Comparison of ENCODE assay signal across 18 cellular contexts in genomic region chr1:178224358-178224757, GRCh38.
A peak's percentile ranks its signal among the peaks of the same experiment; 100 is the strongest.
DNase-seq lines count a peak whose midpoint lies in the region; ATAC-seq, FAIRE-seq and TF ChIP-seq lines count a peak whose summit lies in the region.
"Had no signal": no experiment of that assay in that cellular context is flagged by ENCODE, and none has a peak within 500 bp of the region (broad histone marks: within the 10 kb centered on the region; RNA-seq: fewer than 3 reads in every experiment).

No MANE protein-coding gene starts in this region.

- TF ChIP-seq POLR2A in A549 (IDR thresholded peaks at IDR 0.05; ENCODE audit: low read length): no peak

- DNase-seq in A549 (ENCODE audit: low read depth in 1 of 2, low spot score in 1 of 2) (peak in 1 of 2 experiments; percentile 29), dermis blood vessel endothelial cell (peak; percentile 25), left lobe of liver (ENCODE audit: low spot score) (no peak), smooth muscle cell (lab: John Stamatoyannopoulos, UW; ENCODE audit: unreplicated experiment) (no peak), islet precursor cell (no peak), SJCRH30 (no peak)
- DNase-seq: C1 segment of cervical spinal cord; CD4-positive, alpha-beta T cell; DMS153; DMS79 treated with DMSO at 0.1 percent for 48 hours; EL; H7; IMR-90; KBM-7 had no signal

- H3K4me2 ChIP-seq in A549 (peak overlapping the region; percentile 54), smooth muscle cell (peak overlapping the region; percentile 63)
- H3K4me2 ChIP-seq: GM23338 had no signal

- TF ChIP-seq CTCF in A549 (IDR thresholded peaks at IDR 0.05): no peak
- TF ChIP-seq CTCF in smooth muscle cell (IDR thresholded peaks at IDR 0.05; ENCODE audit: borderline replicate concordance, insufficient read depth, poor library complexity, severe bottlenecking): no peak

- H3K9me3 ChIP-seq in A549 (no peaks in the 10 kb centered on the region), smooth muscle cell (replicated peaks; ENCODE audit: low read depth) (no peaks in the 10 kb centered on the region), SJCRH30 (replicated peaks) (no peaks in the 10 kb centered on the region)

- no peak overlapping the region for H2AFZ ChIP-seq in smooth muscle cell (ENCODE audit: low read depth)
- H2AFZ ChIP-seq: GM23338 had no signal

- no peak for TF ChIP-seq EP300 in A549 (IDR thresholded peaks at IDR 0.05)

- no peak for FAIRE-seq in A549 (lab: Jason Lieb, UNC)
- FAIRE-seq: GM12891 had no signal

- H3K9ac ChIP-seq in smooth muscle cell (ENCODE audit: low read depth): no peak overlapping the region

- POLR2A ChIA-PET in A549 (lab: Yijun Ruan, JAX): no interaction called here

- peaks cover 41% of the 10 kb centered on the region for H4K20me1 ChIP-seq in smooth muscle cell (ENCODE audit: low read depth)

- H3K4me3 ChIP-seq in A549 (no peak overlapping the region), smooth muscle cell (no peak overlapping the region), SJCRH30 (no peak overlapping the region)
- H3K4me3 ChIP-seq: GM23338 had no signal

- peaks cover 25% of the 10 kb centered on the region for H3K4me1 ChIP-seq in A549
- no peaks in the 10 kb centered on the region for H3K4me1 ChIP-seq in smooth muscle cell (ENCODE audit: low read depth)
- H3K4me1 ChIP-seq in SJCRH30: no peaks in the 10 kb centered on the region

- H3K36me3 ChIP-seq in smooth muscle cell (ENCODE audit: low read depth) (no peaks in the 10 kb centered on the region), SJCRH30 (no peaks in the 10 kb centered on the region)

- no peak for TF ChIP-seq RAD21 in A549 (conservative IDR thresholded peaks at IDR 0.05 in 1 of 2, IDR thresholded peaks at IDR 0.05 in 1 of 2)

- H3K27me3 ChIP-seq in smooth muscle cell (ENCODE audit: low read depth): no peaks in the 10 kb centered on the region
- no peaks in the 10 kb centered on the region for H3K27me3 ChIP-seq in SJCRH30

- H3F3A ChIP-seq in smooth muscle cell (ENCODE audit: low read depth): no peaks in the 10 kb centered on the region

- 46% methylated on average over 4 of the region's 4 CpGs for WGBS in A549 (ENCODE audit: missing lambda C conversion rate)
- 59% methylated on average over 4 of the region's 4 CpGs for WGBS in smooth muscle cell (ENCODE audit: low lambda C conversion rate)

- ATAC-seq in A549 (no peak), left lobe of liver (peak; percentile 35), HG03039 (IDR thresholded peaks at IDR 0.05; ENCODE audit: unreplicated experiment) (no peak)
- ATAC-seq: GM23338 had no signal

- CTCF ChIA-PET in A549 (lab: Yijun Ruan, JAX): interaction anchor here (1.1 kb wide), 1 partner anchor 75 kb away, joined by 3 read pairs; no protein-coding TSS in a partner anchor

- H3K27ac ChIP-seq in A549 (no peak overlapping the region), smooth muscle cell (ENCODE audit: low read depth) (no peak overlapping the region), SJCRH30 (no peak overlapping the region)
- H3K27ac ChIP-seq: HL-60 had no signal

- H3K79me2 ChIP-seq in smooth muscle cell (ENCODE audit: low read depth): peaks cover 66% of the 10 kb centered on the region

TF ChIP-seq in A549, 52 proteins besides CTCF, POLR2A, EP300 and RAD21:
- TF ChIP-seq NPAS2 (CRISPR knock-in tag; IDR thresholded peaks at IDR 0.05; ENCODE audit: borderline replicate concordance): no peak
